Comparison of ENCODE assay signal across 9 cellular contexts in the genomic region with DNA sequence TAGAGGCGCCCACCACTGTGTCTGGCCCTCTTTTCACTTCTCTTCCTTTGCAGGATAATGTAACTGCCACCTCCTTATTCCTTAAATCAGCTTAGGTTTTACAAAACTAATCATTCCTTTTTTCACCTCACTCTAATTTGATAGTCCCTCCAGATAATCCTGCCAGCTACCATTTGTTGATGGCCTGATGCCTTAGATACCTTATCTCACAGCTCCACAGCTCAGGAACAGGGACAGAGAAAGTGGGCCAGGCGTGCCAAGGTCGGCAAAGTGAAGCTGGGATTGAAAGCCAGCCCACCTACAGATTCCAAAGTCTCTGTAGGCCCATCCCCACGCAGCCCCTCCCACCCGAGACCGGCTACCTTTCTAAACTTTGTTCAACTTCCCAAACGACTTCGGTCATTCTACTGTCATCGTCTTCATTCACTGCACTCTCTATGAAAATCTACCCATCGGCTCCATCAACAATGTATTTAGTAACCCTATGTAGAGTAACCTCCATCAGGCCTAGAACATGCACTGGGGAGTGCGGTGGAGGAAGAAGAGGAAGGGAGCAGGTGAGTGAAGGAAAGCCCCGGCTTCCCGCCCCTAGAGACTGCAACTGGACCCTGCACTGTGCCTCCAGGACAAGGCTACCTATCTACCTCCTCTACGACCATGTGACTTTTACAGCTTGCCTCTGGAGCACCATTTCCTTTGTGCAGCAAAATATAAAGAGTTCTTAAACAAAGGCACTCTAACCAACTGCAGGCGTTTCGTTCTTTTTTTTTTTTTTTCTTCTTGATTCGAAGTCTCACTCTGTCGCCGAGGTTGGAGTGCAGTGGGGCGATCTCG. TPM values are rescaled to one million over a fixed set of nuclear protein-coding genes. Genes with fewer than 3 reads are reported as not detected.
DNase-seq lines count a peak whose midpoint lies in the region; ATAC-seq, FAIRE-seq and TF ChIP-seq lines count a peak whose summit lies in the region.
"Had no signal": no experiment of that assay in that cellular context is flagged by ENCODE, and none has a peak within 500 bp of the region (broad histone marks: within the 10 kb centered on the region; RNA-seq: fewer than 3 reads in every experiment).

No MANE protein-coding gene starts in this region.

- H4K20me1 ChIP-seq in Karpas-422 (ENCODE audit: insufficient read depth, low read depth, low read length), result no peaks in the 10 kb centered on the region

- H3K9me2 ChIP-seq in Karpas-422 (replicated peaks; ENCODE audit: insufficient read depth, low read length), result no peaks in the 10 kb centered on the region

- H3K9ac ChIP-seq in Karpas-422 (ENCODE audit: low read length), result peak overlapping the region; percentile 88

- H3K4me3 ChIP-seq in GM12865 (ENCODE audit: low read depth, low read length) (peak overlapping the region; percentile 74), Karpas-422 (ENCODE audit: low read length) (peak overlapping the region; percentile 81), cardiac fibroblast (replicated peaks in 1 of 2; ENCODE audit: low read depth in 2 of 2, low read length in 2 of 2) (peak overlapping the region; percentile 87 to 91), mononuclear cell (ENCODE audit: low read length) (peak overlapping the region; percentile 60)

- no peaks in the 10 kb centered on the region for H3K9me3 ChIP-seq in Karpas-422 (ENCODE audit: low read length)
- H3K9me3 ChIP-seq in mononuclear cell (ENCODE audit: low read depth, low read length), result no peaks in the 10 kb centered on the region

- DNase-seq in GM12865 (ENCODE audit: low read depth), result peak; percentile 41
- peak; percentile 57 for DNase-seq in Karpas-422
- DNase-seq in cardiac fibroblast (ENCODE audit: low read depth in 2 of 2), result peak in 1 of 2 donors; percentile 11
- no peak for DNase-seq in D721Med (ENCODE audit: insufficient read length, low spot score)
- DNase-seq in inferior parietal cortex (ENCODE audit: extremely low spot score), result no peak
- no peak for DNase-seq in AG20443 (ENCODE audit: low spot score)

- H3K27me3 ChIP-seq in Karpas-422 (ENCODE audit: low read length) (no peaks in the 10 kb centered on the region), mononuclear cell (ENCODE audit: insufficient read depth, low read length) (no peaks in the 10 kb centered on the region)

- no peak for TF ChIP-seq CTCF in GM12865 (IDR thresholded peaks at IDR 0.05; ENCODE audit: insufficient read depth, low read depth, low read length, missing control alignments)
- no peak for TF ChIP-seq CTCF in cardiac fibroblast (IDR thresholded peaks at IDR 0.05; ENCODE audit: low read depth, low read length)
- TF ChIP-seq CTCF in D721Med (IDR thresholded peaks at IDR 0.05; ENCODE audit: insufficient read depth, missing control alignments), result no peak

- H3K4me2 ChIP-seq in Karpas-422 (ENCODE audit: low read depth, low read length, poor library complexity, severe bottlenecking), result peak overlapping the region; percentile 94

- no peak overlapping the region for H3K27ac ChIP-seq in Karpas-422 (ENCODE audit: low read length)

- H3K4me1 ChIP-seq in Karpas-422 (ENCODE audit: low read length), result peaks cover 24% of the 10 kb centered on the region
- peaks cover 23% of the 10 kb centered on the region for H3K4me1 ChIP-seq in mononuclear cell (ENCODE audit: insufficient read depth, low read length)

- FAIRE-seq in D721Med (lab: Jason Lieb, UNC), result no peak
- FAIRE-seq: TTC549 had no signal

- H3K36me3 ChIP-seq in Karpas-422 (ENCODE audit: insufficient read depth, low read length), result no peaks in the 10 kb centered on the region

- H2AFZ ChIP-seq in Karpas-422 (ENCODE audit: low read length), result peak overlapping the region; percentile 92

- no peak for ATAC-seq in GM18520 (IDR thresholded peaks at IDR 0.05; ENCODE audit: unreplicated experiment)

- no peaks in the 10 kb centered on the region for H3K79me2 ChIP-seq in Karpas-422 (ENCODE audit: low read length)

RNA-seq across cellular contexts. Expression of a gene that starts 1.5 kb away (rescaled TPM):
- 7.8 and 16.6 TPM in 2 replicates for total RNA-seq in Karpas-422 (2014; rRNA removed; shearing (Covaris generic); ENCODE audit: low replicate concordance)
- 9.3 TPM for total RNA-seq in mononuclear cell

RNA-seq across cellular contexts. Expression of a gene that starts 28.1 kb away (rescaled TPM):
- total RNA-seq in Karpas-422 (2014; rRNA removed; shearing (Covaris generic); ENCODE audit: low replicate concordance), result 5.8 and 20.6 TPM in 2 replicates
- total RNA-seq in mononuclear cell, result 24.6 TPM

Comparison
In these comparisons a context has a peak if more than half of its experiments do, and no peak if none do; other contexts are left out.
1. DNase-seq: peak in GM12865 (single experiment) and Karpas-422 (single experiment); none in D721Med (single experiment), inferior parietal cortex (single experiment) and AG20443 (single experiment).
2. Peak in every context shown above with its lines, with median percentiles within 50 percentile points of each other: H3K4me3 ChIP-seq.